In the genomic region with DNA sequence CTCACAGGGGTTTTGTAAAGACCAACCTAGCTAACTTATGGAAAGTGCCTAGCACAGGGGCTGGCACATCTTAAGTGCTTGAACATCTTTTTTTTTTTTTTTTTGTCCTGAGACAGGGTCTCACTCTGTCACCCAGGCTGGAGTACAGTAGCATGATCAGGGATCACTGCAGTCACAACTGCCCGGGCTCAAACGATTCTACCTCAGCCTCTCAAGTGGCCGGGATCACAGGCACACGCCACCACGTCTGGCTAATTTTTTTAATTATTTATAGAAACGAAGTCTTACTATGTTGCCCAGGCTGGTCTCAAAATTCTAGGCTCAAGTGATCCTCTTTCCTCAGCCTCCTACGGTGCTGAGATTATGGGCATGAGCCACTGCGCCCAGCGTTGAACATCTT, we compare ENCODE assay signal across 20 cellular contexts.
"Had no signal": no experiment of that assay in that cellular context is flagged by ENCODE, and none has a peak within 500 bp of the region (broad histone marks: within the 10 kb centered on the region; RNA-seq: fewer than 3 reads in every experiment).

No MANE protein-coding gene starts in this region.

- H3K4me3 ChIP-seq: body of pancreas had no signal

- H3K36me3 Mint-ChIP-seq: activated naive CD4-positive, alpha-beta T cell treated with anti-CD3 and anti-CD28 coated beads, Interleukin-2, amount 10 ng/mL, durations not matched to agents 7 days and 5 days; natural killer cell had no signal

- H3K9me3 ChIP-seq: body of pancreas, esophagus muscularis mucosa, ovary, sigmoid colon, spleen, suprapubic skin, upper lobe of right lung had no signal

- H3K9me3 Mint-ChIP-seq: activated naive CD4-positive, alpha-beta T cell treated with anti-CD3 and anti-CD28 coated beads, Interleukin-2, amount 10 ng/mL, durations not matched to agents 7 days and 5 days; central memory CD8-positive, alpha-beta T cell; natural killer cell; stimulated activated naive CD8-positive, alpha-beta T cell treated with anti-CD3 and anti-CD28 coated beads, Interleukin-15, Interleukin-2, amounts not matched to agents 100 ng/mL and 50 ng/mL, for 24 hours had no signal

- H3K27me3 ChIP-seq: body of pancreas, esophagus muscularis mucosa, ovary, spleen, suprapubic skin, upper lobe of right lung had no signal

- H3K36me3 ChIP-seq: esophagus muscularis mucosa, ovary, sigmoid colon, suprapubic skin, upper lobe of right lung had no signal

- FAIRE-seq: keratinocyte had no signal

- DNase-seq: activated CD4-positive, alpha-beta T cell treated with anti-CD3 and anti-CD28 coated beads, Interleukin-2, amount 50 U/mL, for 1 hour; activated CD4-positive, CD25-positive, alpha-beta regulatory T cell; activated CD8-positive, alpha-beta memory T cell treated with anti-CD3 and anti-CD28 coated beads, Interleukin-2, amount 10 ng/mL, durations not matched to agents 7 days and 5 days; activated naive CD4-positive, alpha-beta T cell treated with anti-CD3 and anti-CD28 coated beads, Interleukin-2, amount 10 ng/mL, durations not matched to agents 7 days and 5 days; activated T-cell treated with anti-CD3 and anti-CD28 coated beads, Interleukin-2, amount 50 U/mL, for 1 hour; amygdala; body of pancreas; effector CD4-positive, alpha-beta T cell; hippocampal formation; natural killer cell; ovary; sigmoid colon; spleen; upper lobe of right lung had no signal

- ATAC-seq: activated CD8-positive, alpha-beta memory T cell treated with anti-CD3 and anti-CD28 coated beads, Interleukin-2, amount 10 ng/mL, durations not matched to agents 7 days and 5 days; body of pancreas; left lobe of liver; natural killer cell; upper lobe of right lung had no signal
